24 cellular contexts compared by ENCODE assay signal in the genomic region with DNA sequence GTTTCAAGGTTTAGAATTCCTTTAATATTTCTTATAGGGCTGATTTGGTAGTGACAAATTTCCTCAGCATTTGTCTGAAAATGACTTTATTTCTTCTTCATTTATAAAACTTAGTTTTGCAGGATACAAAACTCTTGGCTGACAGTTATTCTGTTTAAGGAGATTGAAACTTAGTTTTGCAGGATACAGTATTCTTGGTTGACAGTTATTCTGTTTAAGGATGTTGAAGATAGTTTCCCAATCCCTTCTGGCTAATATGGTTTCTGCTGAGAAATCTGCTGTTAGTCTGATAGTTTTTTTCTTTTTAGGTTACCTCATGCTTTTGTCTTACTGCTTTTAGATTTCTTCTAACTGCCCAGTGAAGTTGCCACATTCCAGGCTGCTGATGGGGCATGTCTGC.
"Had no signal": no experiment of that assay in that cellular context is flagged by ENCODE, and none has a peak within 500 bp of the region (broad histone marks: within the 10 kb centered on the region; RNA-seq: fewer than 3 reads in every experiment).

No MANE protein-coding gene starts in this region.

- H3K9me3 ChIP-seq: colonic mucosa had no signal

- H3K27me3 Mint-ChIP-seq: activated CD4-positive, alpha-beta memory T cell treated with anti-CD3 and anti-CD28 coated beads, Interleukin-2, amount 10 ng/mL, durations not matched to agents 7 days and 5 days; activated CD4-positive, alpha-beta T cell treated with anti-CD3 and anti-CD28 coated beads, Interleukin-2, amount 10 ng/mL, durations not matched to agents 7 days and 5 days; activated naive CD8-positive, alpha-beta T cell; activated T-cell treated with anti-CD3 and anti-CD28 coated beads, Interleukin-2, amount 50 U/mL, for 24 hours had no signal

- DNase-seq: activated CD4-positive, alpha-beta memory T cell treated with anti-CD3 and anti-CD28 coated beads, Interleukin-2, amount 10 ng/mL, durations not matched to agents 7 days and 5 days; activated CD4-positive, alpha-beta T cell treated with anti-CD3 and anti-CD28 coated beads for 1 hour; activated CD4-positive, alpha-beta T cell treated with anti-CD3 and anti-CD28 coated beads for 4 hours; activated CD4-positive, alpha-beta T cell treated with anti-CD3 and anti-CD28 coated beads, Interleukin-2, amount 10 ng/mL, durations not matched to agents 7 days and 5 days; activated CD4-positive, alpha-beta T cell treated with anti-CD3 and anti-CD28 coated beads, Interleukin-2, amount 50 U/mL, for 4 hours; activated CD8-positive, alpha-beta memory T cell treated with anti-CD3 and anti-CD28 coated beads, Interleukin-2, amount 50 U/mL, for 48 hours; activated gamma-delta T cell treated with Interleukin-2 at 50 U/mL for 16 hours; activated naive CD4-positive, alpha-beta T cell treated with anti-CD3 and anti-CD28 coated beads, Interleukin-2, amount 50 U/mL, for 16 hours; activated naive CD4-positive, alpha-beta T cell treated with Interleukin-2 at 50 U/mL for 16 hours; activated T-cell treated with anti-CD3 and anti-CD28 coated beads for 4 hours; activated T-cell treated with anti-CD3 and anti-CD28 coated beads, Interleukin-2, amount 50 U/mL, for 24 hours; activated T-cell treated with anti-CD3 and anti-CD28 coated beads, Interleukin-2, amount 50 U/mL, for 72 hours; amygdala; aorta; body of pancreas; caudate nucleus; colonic mucosa; effector CD8-positive, alpha-beta T cell; esophagus squamous epithelium; foreskin fibroblast; head of caudate nucleus; T-helper 2 cell had no signal

- H3K4me1 Mint-ChIP-seq: activated CD4-positive, alpha-beta memory T cell treated with anti-CD3 and anti-CD28 coated beads, Interleukin-2, amount 10 ng/mL, durations not matched to agents 7 days and 5 days; activated CD4-positive, alpha-beta T cell treated with anti-CD3 and anti-CD28 coated beads, Interleukin-2, amount 10 ng/mL, durations not matched to agents 7 days and 5 days had no signal

- ATAC-seq: activated T-cell treated with anti-CD3 and anti-CD28 coated beads, Interleukin-2, amount 50 U/mL, for 72 hours; body of pancreas had no signal

- H3K27ac ChIP-seq: body of pancreas, colonic mucosa, epithelial cell of prostate, esophagus squamous epithelium had no signal

- H3K4me3 ChIP-seq: body of pancreas, colonic mucosa, esophagus squamous epithelium had no signal

- H3K4me1 ChIP-seq: body of pancreas, colonic mucosa, esophagus squamous epithelium had no signal

- H3K27me3 ChIP-seq: body of pancreas, colonic mucosa, esophagus squamous epithelium had no signal

- H3K4me3 Mint-ChIP-seq: activated CD4-positive, alpha-beta memory T cell treated with anti-CD3 and anti-CD28 coated beads, Interleukin-2, amount 10 ng/mL, durations not matched to agents 7 days and 5 days; activated CD4-positive, alpha-beta T cell treated with anti-CD3 and anti-CD28 coated beads, Interleukin-2, amount 10 ng/mL, durations not matched to agents 7 days and 5 days; activated naive CD8-positive, alpha-beta T cell; activated T-cell treated with anti-CD3 and anti-CD28 coated beads, Interleukin-2, amount 50 U/mL, for 24 hours; activated T-cell treated with anti-CD3 and anti-CD28 coated beads, Interleukin-2, amount 50 U/mL, for 72 hours had no signal

- H3K36me3 ChIP-seq: colonic mucosa, esophagus squamous epithelium had no signal

- H3K27ac Mint-ChIP-seq: activated CD4-positive, alpha-beta memory T cell treated with anti-CD3 and anti-CD28 coated beads, Interleukin-2, amount 10 ng/mL, durations not matched to agents 7 days and 5 days; activated CD4-positive, alpha-beta T cell treated with anti-CD3 and anti-CD28 coated beads, Interleukin-2, amount 10 ng/mL, durations not matched to agents 7 days and 5 days; activated naive CD8-positive, alpha-beta T cell; activated T-cell treated with anti-CD3 and anti-CD28 coated beads, Interleukin-2, amount 50 U/mL, for 24 hours; activated T-cell treated with anti-CD3 and anti-CD28 coated beads, Interleukin-2, amount 50 U/mL, for 72 hours had no signal
